In genomic region chr6:456358-456857, GRCh38 we compare ENCODE assay signal across 25 cellular contexts.
"Had no signal": no experiment of that assay in that cellular context is flagged by ENCODE, and none has a peak within 500 bp of the region (broad histone marks: within the 10 kb centered on the region; RNA-seq: fewer than 3 reads in every experiment).

No MANE protein-coding gene starts in this region.

- H3K9me3 Mint-ChIP-seq: activated T-helper 17 cell treated with anti-CD3 and anti-CD28 coated beads, Interleukin-2, amount 50 U/mL, for 72 hours; effector memory CD8-positive, alpha-beta T cell had no signal

- ATAC-seq: activated T-cell treated with anti-CD3 and anti-CD28 coated beads, Interleukin-2, amount 50 U/mL, for 4 hours; activated T-helper 17 cell treated with anti-CD3 and anti-CD28 coated beads, Interleukin-2, amount 50 U/mL, for 72 hours; effector memory CD8-positive, alpha-beta T cell; pancreas; psoas muscle had no signal

- H3K4me3 ChIP-seq: pancreas, psoas muscle, right atrium auricular region, tibial nerve had no signal

- FAIRE-seq: endothelial cell of umbilical vein, pancreas had no signal

- H3K4me1 Mint-ChIP-seq: mesothelial cell of epicardium, naive B cell had no signal

- H3K36me3 ChIP-seq: pancreas, right atrium auricular region, tibial nerve had no signal

- H3K9me3 ChIP-seq: pancreas, right atrium auricular region had no signal

- H3K27me3 ChIP-seq: pancreas, right atrium auricular region, tibial nerve had no signal

- H3K27ac ChIP-seq: pancreas, psoas muscle, right atrium auricular region, tibial nerve had no signal

- H3K4me1 ChIP-seq: pancreas, psoas muscle had no signal

- H3K27ac Mint-ChIP-seq: activated CD4-positive, alpha-beta memory T cell treated with anti-CD3 and anti-CD28 coated beads for 36 hours; activated T-helper 17 cell treated with anti-CD3 and anti-CD28 coated beads, Interleukin-2, amount 50 U/mL, for 72 hours; effector memory CD8-positive, alpha-beta T cell; mesothelial cell of epicardium; naive B cell; nephron progenitor cell had no signal

- H3K4me3 Mint-ChIP-seq: activated CD4-positive, alpha-beta memory T cell treated with anti-CD3 and anti-CD28 coated beads for 36 hours; activated T-cell treated with anti-CD3 and anti-CD28 coated beads, Interleukin-2, amount 50 U/mL, for 4 hours; activated T-helper 17 cell treated with anti-CD3 and anti-CD28 coated beads, Interleukin-2, amount 50 U/mL, for 72 hours; effector memory CD8-positive, alpha-beta T cell; mesothelial cell of epicardium; naive B cell had no signal

- H3K36me3 Mint-ChIP-seq: mesothelial cell of epicardium had no signal

- DNase-seq: activated CD4-positive, alpha-beta memory T cell treated with anti-CD3 and anti-CD28 coated beads for 36 hours; activated CD4-positive, alpha-beta T cell treated with anti-CD3 and anti-CD28 coated beads for 4 hours; activated gamma-delta T cell treated with Interleukin-2 at 50 U/mL for 16 hours; activated naive CD4-positive, alpha-beta T cell treated with anti-CD3 and anti-CD28 coated beads, Interleukin-2, amount 50 U/mL, for 16 hours; activated T-cell treated with anti-CD3 and anti-CD28 coated beads, Interleukin-2, amount 50 U/mL, for 4 hours; amniotic stem cell; caudate nucleus; cortex of kidney; effector memory CD8-positive, alpha-beta T cell; foreskin fibroblast; hypothalamus; islet precursor cell; mammary epithelial cell; naive B cell; nephron progenitor cell; pancreas; psoas muscle; stimulated activated CD4-positive, alpha-beta T cell treated with anti-CD3 and anti-CD28 coated beads, Interleukin-15, amount 100 ng/mL, for 24 hours; stimulated activated CD4-positive, alpha-beta T cell treated with anti-CD3 and anti-CD28 coated beads, Interleukin-2, amount 100 ng/mL, for 24 hours; stimulated activated naive CD4-positive, alpha-beta T cell had no signal

- H3K27me3 Mint-ChIP-seq: activated CD4-positive, alpha-beta memory T cell treated with anti-CD3 and anti-CD28 coated beads for 36 hours; activated T-helper 17 cell treated with anti-CD3 and anti-CD28 coated beads, Interleukin-2, amount 50 U/mL, for 72 hours; effector memory CD8-positive, alpha-beta T cell had no signal
